ENCODE assay signal across 33 cellular contexts in genomic region chr1:196494766-196495165, GRCh38.
"Had no signal": no experiment of that assay in that cellular context is flagged by ENCODE, and none has a peak within 500 bp of the region (broad histone marks: within the 10 kb centered on the region; RNA-seq: fewer than 3 reads in every experiment).

No MANE protein-coding gene starts in this region.

- H3K27ac ChIP-seq: KMS-11 had no signal

- H3K27me3 ChIP-seq: MG63 had no signal

- H3K36me3 ChIP-seq: MG63 had no signal

- H3K9ac ChIP-seq: KMS-11 had no signal

- H3K9me3 ChIP-seq: MG63 had no signal

- DNase-seq: Karpas-422, Kasumi-1, MG63, MM.1S, MV-4-11, NCI-H1048, NCI-H1092, NCI-H1092 treated with DMSO at 0.1 percent for 48 hours, NCI-H1105, NCI-H1105 treated with DMSO at 0.1 percent for 48 hours, NCI-H1417, NCI-H1417 treated with DMSO at 0.1 percent for 48 hours, NCI-H1436, NCI-H1436 treated with DMSO at 0.1 percent for 48 hours, NCI-H1694, NCI-H1694 treated with DMSO at 0.1 percent for 48 hours, NCI-H187, NCI-H187 treated with DMSO at 0.1 percent for 48 hours, NCI-H1930, NCI-H2029, NCI-H2029 treated with DMSO at 0.1 percent for 48 hours, NCI-H2081, NCI-H2081 treated with DMSO at 0.1 percent for 48 hours, NCI-H2107, NCI-H2171, NCI-H2171 treated with DMSO at 0.1 percent for 48 hours, NCI-H2227 treated with DMSO at 0.1 percent for 48 hours, NCI-H226, NCI-H345, NCI-H446, NCI-H446 treated with DMSO at 0.1 percent for 48 hours, NCI-H510A had no signal

- H3K4me3 ChIP-seq: MG63 had no signal

- H3K4me2 ChIP-seq: KMS-11 had no signal
